In the genomic region with DNA sequence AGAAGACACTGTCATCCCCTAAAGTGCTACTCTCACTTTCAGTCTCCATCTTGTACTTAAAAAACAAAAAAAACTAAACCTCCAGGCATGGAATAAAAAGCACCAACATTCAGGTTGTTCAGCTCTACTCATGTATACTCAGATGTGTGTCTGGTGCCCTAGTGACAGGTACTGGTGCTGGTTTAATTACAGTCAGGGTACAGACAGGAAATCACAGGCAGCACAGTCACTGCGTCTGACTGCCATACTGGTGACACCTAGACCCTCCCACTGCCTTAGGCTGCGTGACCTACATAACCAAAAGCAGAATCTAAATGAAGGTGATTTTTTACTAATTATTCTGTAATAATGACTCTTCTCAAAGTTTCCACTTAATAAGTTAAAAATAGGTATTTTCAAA, we compare ENCODE assay signal across 13 cellular contexts. TPM values are rescaled to one million over a fixed set of nuclear protein-coding genes. Genes with fewer than 3 reads are reported as not detected.
DNase-seq lines count a peak whose midpoint lies in the region; ATAC-seq, FAIRE-seq and TF ChIP-seq lines count a peak whose summit lies in the region.
"Had no signal": no experiment of that assay in that cellular context is flagged by ENCODE, and none has a peak within 500 bp of the region (broad histone marks: within the 10 kb centered on the region; RNA-seq: fewer than 3 reads in every experiment).

ARHGAP32 (minus strand) TSS at position 176 of the 400 bp plus-strand sequence; CDS start at position 49, 127 bp downstream.

- H3K27ac ChIP-seq in upper lobe of right lung, result no peak within 1 kb of the TSS
- H3K27ac ChIP-seq: thoracic aorta had no signal

- H3K4me3 Mint-ChIP-seq in activated T-cell treated with anti-CD3 and anti-CD28 coated beads, Interleukin-2, amount 50 U/mL, for 4 hours, result no peak within 1 kb of the TSS
- H3K4me3 Mint-ChIP-seq: central memory CD8-positive, alpha-beta T cell had no signal

- ATAC-seq in activated T-cell treated with anti-CD3 and anti-CD28 coated beads, Interleukin-2, amount 50 U/mL, for 4 hours, result peak; percentile 40 to 75
- ATAC-seq in upper lobe of right lung, result peak; percentile 62
- no peak for ATAC-seq in HG03135 (IDR thresholded peaks at IDR 0.05; ENCODE audit: unreplicated experiment)
- no peak for ATAC-seq in HG02981 (IDR thresholded peaks at IDR 0.05; ENCODE audit: unreplicated experiment)
- ATAC-seq in GM18907 (IDR thresholded peaks at IDR 0.05; ENCODE audit: unreplicated experiment), result no peak
- ATAC-seq: HepG2 had no signal

- DNase-seq in activated T-cell treated with anti-CD3 and anti-CD28 coated beads, Interleukin-2, amount 50 U/mL, for 4 hours, result peak; percentile 4
- DNase-seq in activated T-cell treated with anti-CD3 and anti-CD28 coated beads, Interleukin-2, amount 50 U/mL, for 1 hour, result no peak
- DNase-seq in bronchial epithelial cell (ENCODE audit: low read depth) (peak; percentile 87), mesenteric fat pad (ENCODE audit: low spot score) (no peak), upper lobe of right lung (no peak)
- DNase-seq: activated CD4-positive, alpha-beta T cell treated with anti-CD3 and anti-CD28 coated beads, Interleukin-2, amount 50 U/mL, for 4 hours had no signal

- intact Hi-C loops in upper lobe of right lung (cut with DNase I), result no loop called here

- no peaks in the 10 kb centered on the region for H3K9me3 ChIP-seq in upper lobe of right lung
- H3K9me3 ChIP-seq: thoracic aorta had no signal

- H3K4me1 Mint-ChIP-seq in activated T-cell treated with anti-CD3 and anti-CD28 coated beads, Interleukin-2, amount 50 U/mL, for 4 hours (ENCODE audit: low read depth), result no peaks in the 10 kb centered on the region
- H3K4me1 Mint-ChIP-seq: central memory CD8-positive, alpha-beta T cell had no signal

- H3K27me3 ChIP-seq in bronchial epithelial cell (ENCODE audit: control insufficient read depth, insufficient read depth, low read length), result no peaks in the 10 kb centered on the region
- no peaks in the 10 kb centered on the region for H3K27me3 ChIP-seq in upper lobe of right lung

- no peak for FAIRE-seq in bronchial epithelial cell (lab: Jason Lieb, UNC)
- FAIRE-seq: GM12891, HepG2 had no signal

- no peaks in the 10 kb centered on the region for H3K36me3 Mint-ChIP-seq in activated T-cell treated with anti-CD3 and anti-CD28 coated beads, Interleukin-2, amount 50 U/mL, for 4 hours (ENCODE audit: insufficient read depth)

- no peaks in the 10 kb centered on the region for H3K27me3 Mint-ChIP-seq in activated T-cell treated with anti-CD3 and anti-CD28 coated beads, Interleukin-2, amount 50 U/mL, for 4 hours (ENCODE audit: low read depth)
- H3K27me3 Mint-ChIP-seq: central memory CD8-positive, alpha-beta T cell had no signal

- TF ChIP-seq CTCF in bronchial epithelial cell (IDR thresholded peaks at IDR 0.05; ENCODE audit: insufficient read depth, low read length, severe bottlenecking) (no peak), upper lobe of right lung (IDR thresholded peaks at IDR 0.05) (no peak)

- peaks cover 13% of the 10 kb centered on the region for H3K4me1 ChIP-seq in upper lobe of right lung

- H3K4me3 ChIP-seq in bronchial epithelial cell (ENCODE audit: low read depth, low read length) (peak within 1 kb of the TSS; percentile 41), upper lobe of right lung (no peak within 1 kb of the TSS)
- H3K4me3 ChIP-seq: thoracic aorta had no signal

- H3K9me3 Mint-ChIP-seq in activated T-cell treated with anti-CD3 and anti-CD28 coated beads, Interleukin-2, amount 50 U/mL, for 4 hours, result peaks cover under 1% of the 10 kb centered on the region

- no peaks in the 10 kb centered on the region for H3K36me3 ChIP-seq in bronchial epithelial cell (ENCODE audit: control insufficient read depth, insufficient read depth, low read length)
- no peaks in the 10 kb centered on the region for H3K36me3 ChIP-seq in upper lobe of right lung
- H3K36me3 ChIP-seq: thoracic aorta had no signal

RNA-seq across cellular contexts. Expression of gene ARHGAP32, which starts in this region (rescaled TPM):
- 1 to 10 TPM; 2.2 to 4.2 (median 3.2) TPM for total RNA-seq in activated T-cell treated with anti-CD3 and anti-CD28 coated beads, Interleukin-2, amount 50 U/mL, for 4 hours
- total RNA-seq in bronchial epithelial cell (31.9 and 50.8 TPM in 2 replicates), mesenteric fat pad (17.1 TPM), upper lobe of right lung (25.7 TPM)

Comparison
In these comparisons a context has a peak if more than half of its experiments do, and no peak if none do; other contexts are left out.
1. DNase-seq: peak in activated T-cell treated with anti-CD3 and anti-CD28 coated beads, Interleukin-2, amount 50 U/mL, for 4 hours (single experiment) and bronchial epithelial cell (single experiment); none in activated T-cell treated with anti-CD3 and anti-CD28 coated beads, Interleukin-2, amount 50 U/mL, for 1 hour (single experiment), mesenteric fat pad (single experiment) and upper lobe of right lung (single experiment).
2. ATAC-seq: peak in activated T-cell treated with anti-CD3 and anti-CD28 coated beads, Interleukin-2, amount 50 U/mL, for 4 hours (2 of 2) and upper lobe of right lung (single experiment); none in HG03135 (single experiment), HG02981 (single experiment) and GM18907 (single experiment).